Comparison of ENCODE assay signal across 7 cellular contexts in genomic region chr19:2328401-2329161, GRCh38.
A peak's percentile ranks its signal among the peaks of the same experiment; 100 is the strongest.
DNase-seq lines count a peak whose midpoint lies in the region; ATAC-seq and FAIRE-seq lines count a peak whose summit lies in the region.

LSM7 (minus strand) TSS chr19:2328586; CDS start chr19:2328566, 20 bp downstream.
A gene with protein sequence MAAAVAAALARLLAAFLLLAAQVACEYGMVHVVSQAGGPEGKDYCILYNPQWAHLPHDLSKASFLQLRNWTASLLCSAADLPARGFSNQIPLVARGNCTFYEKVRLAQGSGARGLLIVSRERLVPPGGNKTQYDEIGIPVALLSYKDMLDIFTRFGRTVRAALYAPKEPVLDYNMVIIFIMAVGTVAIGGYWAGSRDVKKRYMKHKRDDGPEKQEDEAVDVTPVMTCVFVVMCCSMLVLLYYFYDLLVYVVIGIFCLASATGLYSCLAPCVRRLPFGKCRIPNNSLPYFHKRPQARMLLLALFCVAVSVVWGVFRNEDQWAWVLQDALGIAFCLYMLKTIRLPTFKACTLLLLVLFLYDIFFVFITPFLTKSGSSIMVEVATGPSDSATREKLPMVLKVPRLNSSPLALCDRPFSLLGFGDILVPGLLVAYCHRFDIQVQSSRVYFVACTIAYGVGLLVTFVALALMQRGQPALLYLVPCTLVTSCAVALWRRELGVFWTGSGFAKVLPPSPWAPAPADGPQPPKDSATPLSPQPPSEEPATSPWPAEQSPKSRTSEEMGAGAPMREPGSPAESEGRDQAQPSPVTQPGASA (plus strand): TSS chr19:2328684. CDS start chr19:2328710, 26 bp downstream.

- DNase-seq in GM18507 (ENCODE audit: extremely low spot score, insufficient read length, low read depth) (peak; percentile 99), NCI-H2227 treated with DMSO at 0.1 percent for 48 hours (lab: John Stamatoyannopoulos, UW) (peak; percentile 71), islet precursor cell (peak; percentile 93)
- DNase-seq in activated CD4-positive, CD25-positive, alpha-beta regulatory T cell treated with anti-CD3 and anti-CD28 coated beads, Interleukin-2, amount 50 U/mL, for 16 hours (ENCODE audit: low read depth, low spot score) = peak; percentile 92
- peak; percentile 90 for DNase-seq in central memory CD4-positive, alpha-beta T cell
- DNase-seq in stimulated activated CD4-positive, alpha-beta T cell treated with anti-CD3 and anti-CD28 coated beads, Interleukin-12 subunit alpha, Interleukin-12 subunit beta, amount 100 ng/mL, for 24 hours (ENCODE audit: low read depth in 2 of 2) = peak; percentile 85 to 86

- ATAC-seq in HG03103 (IDR thresholded peaks at IDR 0.05; ENCODE audit: low read depth, unreplicated experiment) = peak; percentile 57

- peak; percentile 91 for FAIRE-seq in GM18507 (lab: Jason Lieb, UNC)

Comparison
In these comparisons a context has a peak if more than half of its experiments do, and no peak if none do; other contexts are left out.
1. Peak in every context shown above with its lines: DNase-seq and ATAC-seq.